ENCODE assay signal across 27 cellular contexts in genomic region chr2:160308476-160308875, GRCh38.
DNase-seq lines count a peak whose midpoint lies in the region; ATAC-seq, FAIRE-seq and TF ChIP-seq lines count a peak whose summit lies in the region.
"Had no signal": no experiment of that assay in that cellular context is flagged by ENCODE, and none has a peak within 500 bp of the region (broad histone marks: within the 10 kb centered on the region; RNA-seq: fewer than 3 reads in every experiment).

No MANE protein-coding gene starts in this region.

- no peak overlapping the region for H2AK5ac ChIP-seq in mesenchymal stem cell (ENCODE audit: low read length, severe bottlenecking)

- ATAC-seq in natural killer cell = no peak
- ATAC-seq in natural killer cell treated with Interleukin-12 subunit alpha and Interleukin-12 subunit beta and Interleukin-15 and Interleukin-18, amount 100 ng/mL, for 72 hours = no peak
- no peak for ATAC-seq in K562
- ATAC-seq: left colon, Panc1 had no signal

- intact Hi-C loops in natural killer cell (cut with micrococcal nuclease) (no loop called here), K562 (cut with micrococcal nuclease) (no loop called here)

- H3K36me3 ChIP-seq in K562 (ENCODE audit: control insufficient read depth, insufficient read depth, low read length) = no peaks in the 10 kb centered on the region
- H3K36me3 ChIP-seq in mesenchymal stem cell (ENCODE audit: control insufficient read depth in 1 of 2, insufficient read depth in 2 of 2, low read depth in 1 of 2, low read length in 2 of 2) = peaks cover 0 to 82% of the 10 kb centered on the region in 2 experiments
- no peaks in the 10 kb centered on the region for H3K36me3 ChIP-seq in MM.1S (replicated peaks; ENCODE audit: insufficient read depth, low read length)

- FAIRE-seq in K562 (lab: Jason Lieb, UNC) = no peak
- FAIRE-seq: GM12892, GM19239, H1 had no signal

- H3K23ac ChIP-seq in mesenchymal stem cell (ENCODE audit: low read length in 2 of 2) = no peak overlapping the region

- 0% methylated on average over 3 of the region's 3 CpGs for WGBS in K562 (ENCODE audit: insufficient coverage, low coverage, missing lambda C conversion rate)
- 92% methylated on average over 3 of the region's 3 CpGs for WGBS in mesenchymal stem cell

- no peak overlapping the region for H3K18ac ChIP-seq in mesenchymal stem cell (ENCODE audit: low read depth in 1 of 2, low read length in 2 of 2)

- H2BK120ac ChIP-seq in mesenchymal stem cell (ENCODE audit: low read depth, low read length) = no peak overlapping the region

- H3K9me3 ChIP-seq in K562 (replicated peaks; ENCODE audit: control insufficient read depth, insufficient read depth, low read depth, low read length) = no peaks in the 10 kb centered on the region; the same call in 1 of the 2 replicates
- no peaks in the 10 kb centered on the region for H3K9me3 ChIP-seq in mesenchymal stem cell (ENCODE audit: control insufficient read depth, low read length)
- no peaks in the 10 kb centered on the region for H3K9me3 ChIP-seq in MM.1S (replicated peaks; ENCODE audit: insufficient read depth, low read length)
- H3K9me3 ChIP-seq: esophagus muscularis mucosa had no signal

- TF ChIP-seq CTCF in natural killer cell (IDR thresholded peaks at IDR 0.05) (no peak), K562 (IDR thresholded peaks at IDR 0.05 in 2 of 3, conservative IDR thresholded peaks at IDR 0.05 in 1 of 3; ENCODE audit: insufficient read depth in 2 of 3, low read depth in 1 of 3, low read length in 3 of 3) (no peak), coronary artery (IDR thresholded peaks at IDR 0.05) (no peak), MM.1S (IDR thresholded peaks at IDR 0.05; ENCODE audit: low read length) (no peak)

- no peak overlapping the region for H3K4me3 ChIP-seq in K562
- H3K4me3 ChIP-seq in mesenchymal stem cell (ENCODE audit: insufficient read depth in 1 of 2, low read depth in 1 of 2, low read length in 2 of 2) = no peak overlapping the region
- H3K4me3 ChIP-seq in coronary artery = no peak overlapping the region
- H3K4me3 ChIP-seq in MM.1S (ENCODE audit: low read length) = no peak overlapping the region
- H3K4me3 ChIP-seq: esophagus muscularis mucosa had no signal

- no TSS peak for BruUV-seq in K562 (replicated peaks; lab: Mats Ljungman, UMichigan)

- no peaks in the 10 kb centered on the region for H3F3A ChIP-seq in MM.1S (ENCODE audit: insufficient read depth, low read length)

- no peak overlapping the region for H2BK15ac ChIP-seq in mesenchymal stem cell (ENCODE audit: low read depth, poor library complexity, severe bottlenecking)

- peaks cover 42 to 48% of the 10 kb centered on the region in 2 donors for H3K4me1 Mint-ChIP-seq in natural killer cell
- H3K4me1 Mint-ChIP-seq in natural killer cell treated with Interleukin-12 subunit alpha and Interleukin-12 subunit beta and Interleukin-15 and Interleukin-18, amount 100 ng/mL, for 72 hours (ENCODE audit: low read depth in 2 of 2) = peaks cover 15 to 31% of the 10 kb centered on the region in 2 donors
- H3K4me1 Mint-ChIP-seq: activated CD4-positive, alpha-beta memory T cell treated with anti-CD3 and anti-CD28 coated beads, Interleukin-2, amount 10 ng/mL, durations not matched to agents 7 days and 5 days had no signal

- no peak overlapping the region for H3K9ac ChIP-seq in K562 (ENCODE audit: insufficient read depth in 1 of 2, low read depth in 2 of 2, low read length in 2 of 2)
- H3K9ac ChIP-seq in mesenchymal stem cell (ENCODE audit: low read length) = peak overlapping the region; percentile 88
- no peak overlapping the region for H3K9ac ChIP-seq in MM.1S (ENCODE audit: low read length)

- H3K79me1 ChIP-seq in mesenchymal stem cell (replicated peaks; ENCODE audit: low read length, poor library complexity, severe bottlenecking) = peaks cover 12% of the 10 kb centered on the region

- H3K14ac ChIP-seq in mesenchymal stem cell (ENCODE audit: low read length in 2 of 2) = no peak overlapping the region

- CTCF ChIA-PET in K562 (lab: Yijun Ruan, JAX; ENCODE audit: low intra/inter-chr PET ratio) = no interaction called here

- no peak overlapping the region for H3K4me2 ChIP-seq in K562 (ENCODE audit: insufficient read depth, low read length)
- no peak overlapping the region for H3K4me2 ChIP-seq in mesenchymal stem cell (ENCODE audit: low read length, poor library complexity, severe bottlenecking)
- H3K4me2 ChIP-seq in MM.1S (ENCODE audit: low read depth, low read length) = no peak overlapping the region

- POLR2A ChIA-PET in K562 (lab: Yijun Ruan, JAX) = no interaction called here

- H3K9me1 ChIP-seq in K562 (ENCODE audit: control insufficient read depth, insufficient read depth, low read length) = no peaks in the 10 kb centered on the region

- TF ChIP-seq POLR2A in K562 (conservative IDR thresholded peaks at IDR 0.05) = no peak

- H3K4me3 Mint-ChIP-seq in natural killer cell = no peak overlapping the region
- no peak overlapping the region for H3K4me3 Mint-ChIP-seq in natural killer cell treated with Interleukin-12 subunit alpha and Interleukin-12 subunit beta and Interleukin-15 and Interleukin-18, amount 100 ng/mL, for 72 hours
- H3K4me3 Mint-ChIP-seq: activated CD4-positive, alpha-beta memory T cell treated with anti-CD3 and anti-CD28 coated beads, Interleukin-2, amount 10 ng/mL, durations not matched to agents 7 days and 5 days had no signal

- H3K27ac ChIP-seq in K562 (ENCODE audit: extremely low read depth, low read depth, low read length) (no peak overlapping the region), mesenchymal stem cell (ENCODE audit: low read length, poor library complexity, severe bottlenecking) (peak overlapping the region; percentile 42), coronary artery (no peak overlapping the region), MM.1S (ENCODE audit: low read length) (no peak overlapping the region)
- H3K27ac ChIP-seq: esophagus muscularis mucosa had no signal

- H3K27ac Mint-ChIP-seq in natural killer cell = peak overlapping the region; percentile 72 to 76
- H3K27ac Mint-ChIP-seq in natural killer cell treated with Interleukin-12 subunit alpha and Interleukin-12 subunit beta and Interleukin-15 and Interleukin-18, amount 100 ng/mL, for 72 hours = no peak overlapping the region
- H3K27ac Mint-ChIP-seq: activated CD4-positive, alpha-beta memory T cell treated with anti-CD3 and anti-CD28 coated beads, Interleukin-2, amount 10 ng/mL, durations not matched to agents 7 days and 5 days had no signal

- no peak overlapping the region for H4K91ac ChIP-seq in mesenchymal stem cell (ENCODE audit: low read length)

- TF ChIP-seq RAD21 in K562 (CRISPR knock-in tag; conservative IDR thresholded peaks at IDR 0.05 in 1 of 2, IDR thresholded peaks at IDR 0.05 in 1 of 2) = no peak

- peaks cover 8% of the 10 kb centered on the region for H3K36me3 Mint-ChIP-seq in natural killer cell
- H3K36me3 Mint-ChIP-seq in natural killer cell treated with Interleukin-12 subunit alpha and Interleukin-12 subunit beta and Interleukin-15 and Interleukin-18, amount 100 ng/mL, for 72 hours = peaks cover 6% of the 10 kb centered on the region

- no peak overlapping the region for H2AFZ ChIP-seq in K562 (ENCODE audit: low read depth, low read length)
- H2AFZ ChIP-seq in mesenchymal stem cell (ENCODE audit: low read depth, low read length) = no peak overlapping the region
- H2AFZ ChIP-seq in MM.1S (ENCODE audit: low read length) = no peak overlapping the region

- DNase-seq in natural killer cell = no peak
- DNase-seq in natural killer cell treated with Interleukin-12 subunit alpha and Interleukin-12 subunit beta and Interleukin-15 and Interleukin-18, amount 100 ng/mL, for 72 hours (ENCODE audit: low spot score) = no peak
- no peak for DNase-seq in K562 (ENCODE audit: extremely low read depth in 1 of 4, low spot score in 3 of 4)
- DNase-seq in mesenchymal stem cell = no peak
- no peak for DNase-seq in cerebellar cortex (ENCODE audit: low spot score)
- no peak for DNase-seq in NOMO-1 treated with DMSO at 0.1 percent for 48 hours (lab: John Stamatoyannopoulos, UW; ENCODE audit: unreplicated experiment)
- no peak for DNase-seq in coronary artery (ENCODE audit: low spot score)
- DNase-seq in MM.1S = no peak
- DNase-seq: activated CD4-positive, alpha-beta memory T cell treated with anti-CD3 and anti-CD28 coated beads, Interleukin-2, amount 10 ng/mL, durations not matched to agents 7 days and 5 days; activated gamma-delta T cell; activated T-cell treated with anti-CD3 and anti-CD28 coated beads for 4 hours; amniotic stem cell; central memory CD4-positive, alpha-beta T cell; DMS53; effector CD4-positive, alpha-beta T cell; Karpas-422; left colon; midbrain; NCI-H1092 treated with DMSO at 0.1 percent for 48 hours; NCI-H2081; NCI-H446 treated with DMSO at 0.1 percent for 48 hours; T1000 had no signal

- H3K27me3 ChIP-seq in K562 (ENCODE audit: control insufficient read depth in 2 of 2, insufficient read depth in 2 of 2, low read length in 2 of 2) (no peaks in the 10 kb centered on the region), mesenchymal stem cell (ENCODE audit: control insufficient read depth in 1 of 2, insufficient read depth in 1 of 2, low read length in 2 of 2) (no peaks in the 10 kb centered on the region), MM.1S (replicated peaks; ENCODE audit: insufficient read depth, low read length) (no peaks in the 10 kb centered on the region)
- H3K27me3 ChIP-seq: esophagus muscularis mucosa had no signal

- H3K4me1 ChIP-seq in K562 (replicated peaks in 1 of 2; ENCODE audit: control insufficient read depth in 2 of 2, insufficient read depth in 2 of 2, low read length in 2 of 2) = no peaks in the 10 kb centered on the region
- peaks cover 4% of the 10 kb centered on the region for H3K4me1 ChIP-seq in mesenchymal stem cell (ENCODE audit: control insufficient read depth, insufficient read depth, low read depth, low read length)
- peaks cover 4% of the 10 kb centered on the region; the same call in 1 of the 2 replicates for H3K4me1 ChIP-seq in MM.1S (ENCODE audit: low read length)

- no peak for TF ChIP-seq EP300 in K562 (IDR thresholded peaks at IDR 0.05; ENCODE audit: low read length)

- no peak overlapping the region for H4K8ac ChIP-seq in mesenchymal stem cell (ENCODE audit: low read length)

- no peaks in the 10 kb centered on the region for H3K9me2 ChIP-seq in MM.1S (replicated peaks; ENCODE audit: insufficient read depth, low read length)

- H3K9me3 Mint-ChIP-seq in natural killer cell = no peaks in the 10 kb centered on the region
- no peaks in the 10 kb centered on the region for H3K9me3 Mint-ChIP-seq in natural killer cell treated with Interleukin-12 subunit alpha and Interleukin-12 subunit beta and Interleukin-15 and Interleukin-18, amount 100 ng/mL, for 72 hours
- H3K9me3 Mint-ChIP-seq: activated CD4-positive, alpha-beta memory T cell treated with anti-CD3 and anti-CD28 coated beads, Interleukin-2, amount 10 ng/mL, durations not matched to agents 7 days and 5 days had no signal

- H3K79me2 ChIP-seq in K562 (ENCODE audit: control insufficient read depth, insufficient read depth, low read length) (no peaks in the 10 kb centered on the region), MM.1S (ENCODE audit: low read length) (no peaks in the 10 kb centered on the region)

- in situ Hi-C loops in K562 (cut with MboI) = no loop called here

- H3K27me3 Mint-ChIP-seq in natural killer cell (ENCODE audit: low read depth in 2 of 2) = no peaks in the 10 kb centered on the region
- no peaks in the 10 kb centered on the region for H3K27me3 Mint-ChIP-seq in natural killer cell treated with Interleukin-12 subunit alpha and Interleukin-12 subunit beta and Interleukin-15 and Interleukin-18, amount 100 ng/mL, for 72 hours
- H3K27me3 Mint-ChIP-seq: activated CD4-positive, alpha-beta memory T cell treated with anti-CD3 and anti-CD28 coated beads, Interleukin-2, amount 10 ng/mL, durations not matched to agents 7 days and 5 days had no signal

- H4K20me1 ChIP-seq in K562 (replicated peaks; ENCODE audit: control insufficient read depth, insufficient read depth, low read length) (no peaks in the 10 kb centered on the region), MM.1S (ENCODE audit: insufficient read depth, low read length) (no peaks in the 10 kb centered on the region)

- no peak overlapping the region for H3K4ac ChIP-seq in mesenchymal stem cell (ENCODE audit: low read depth in 1 of 2, low read length in 2 of 2)

- H2BK5ac ChIP-seq in mesenchymal stem cell (ENCODE audit: low read depth, low read length, poor library complexity, severe bottlenecking) = no peak overlapping the region

- no peak overlapping the region for H2BK12ac ChIP-seq in mesenchymal stem cell (ENCODE audit: low read length in 2 of 2)

Comparison
In these comparisons a context has a peak if more than half of its experiments do, and no peak if none do; other contexts are left out.
1. H3K27ac Mint-ChIP-seq: peak in natural killer cell (2 of 2); none in natural killer cell treated with Interleukin-12 subunit alpha and Interleukin-12 subunit beta and Interleukin-15 and Interleukin-18, amount 100 ng/mL, for 72 hours (0 of 2).